In genomic region chr5:113489299-113489698, GRCh38 we compare ENCODE assay signal across 8 cellular contexts. TPM values are rescaled to one million over a fixed set of nuclear protein-coding genes. Genes with fewer than 3 reads are reported as not detected.
A peak's percentile ranks its signal among the peaks of the same experiment; 100 is the strongest.
DNase-seq lines count a peak whose midpoint lies in the region; ATAC-seq and TF ChIP-seq lines count a peak whose summit lies in the region.

No MANE protein-coding gene starts in this region.

- in situ Hi-C loops in HAP-1 (cut with MboI; ENCODE audit: low sequenced_read_pairs): no loop called here

- ATAC-seq in PC-3: peak; percentile 85
- peak; percentile 48 for ATAC-seq in central memory CD8-positive, alpha-beta T cell (replicated peaks; ENCODE audit: extremely low read depth, poor library complexity, severe bottlenecking)

- H3K36me3 Mint-ChIP-seq in central memory CD8-positive, alpha-beta T cell (ENCODE audit: insufficient read depth): no peaks in the 10 kb centered on the region

- no peak overlapping the region for H3K4me3 ChIP-seq in HFF-Myc (replicated peaks; ENCODE audit: low read depth, low read length)
- H3K4me3 ChIP-seq in PC-3 (ENCODE audit: low read length): peak overlapping the region; percentile 87; the same call in 1 of the 2 replicates
- no peak overlapping the region for H3K4me3 ChIP-seq in HAP-1

- TF ChIP-seq CTCF in HFF-Myc (IDR thresholded peaks at IDR 0.05; ENCODE audit: low read depth, low read length, missing control alignments): no peak
- TF ChIP-seq CTCF in PC-3 (conservative IDR thresholded peaks at IDR 0.05; ENCODE audit: low read depth, low read length): no peak

- peaks cover 15% of the 10 kb centered on the region for H3K9me3 Mint-ChIP-seq in central memory CD8-positive, alpha-beta T cell

- CTCF ChIA-PET in PC-3 (lab: Charles Lee): no interaction called here

- H3K9me3 ChIP-seq in PC-3 (ENCODE audit: low read length) (peaks cover 11% of the 10 kb centered on the region), HAP-1 (peaks cover 8% of the 10 kb centered on the region)

- DNase-seq in ELR (ENCODE audit: low read depth): peak; percentile 97
- DNase-seq in HFF-Myc (ENCODE audit: extremely low read depth, low read depth): peak; percentile 96
- peak; percentile 97 for DNase-seq in PC-3
- no peak for DNase-seq in central memory CD8-positive, alpha-beta T cell (ENCODE audit: low spot score in 2 of 2)
- DNase-seq in non-pigmented ciliary epithelial cell (ENCODE audit: low read depth): peak; percentile 98
- DNase-seq in DMS153 (lab: John Stamatoyannopoulos, UW): no peak
- no peak for DNase-seq in NCI-H1417 treated with DMSO at 0.1 percent for 48 hours (lab: John Stamatoyannopoulos, UW)
- no peak for DNase-seq in HAP-1 (ENCODE audit: low spot score in 2 of 2)

- POLR2A ChIA-PET in PC-3 (lab: Charles Lee; ENCODE audit: unreplicated experiment): no interaction called here

- H3K4me1 ChIP-seq in PC-3 (ENCODE audit: insufficient read depth, low read length) (peaks cover 13% of the 10 kb centered on the region), HAP-1 (peaks cover 6% of the 10 kb centered on the region; the same call in 1 of the 2 replicates)

- no TSS peak for BruUV-seq in PC-3 (replicated peaks; lab: Mats Ljungman, UMichigan)

- no peaks in the 10 kb centered on the region for H3K79me2 ChIP-seq in PC-3 (ENCODE audit: low read length)

- H3K36me3 ChIP-seq in PC-3 (ENCODE audit: low read depth, low read length): no peaks in the 10 kb centered on the region
- no peaks in the 10 kb centered on the region for H3K36me3 ChIP-seq in HAP-1 (replicated peaks)

- no peak overlapping the region for H3K27ac Mint-ChIP-seq in central memory CD8-positive, alpha-beta T cell (ENCODE audit: low read depth)

- no peaks in the 10 kb centered on the region for H4K20me1 ChIP-seq in PC-3 (ENCODE audit: low read length)

- peak overlapping the region; percentile 97 for H3K4me2 ChIP-seq in PC-3 (ENCODE audit: low read length)

- H3K9ac ChIP-seq in PC-3 (ENCODE audit: low read length): no peak overlapping the region

- no peaks in the 10 kb centered on the region for H3F3A ChIP-seq in PC-3 (ENCODE audit: low read length, unreplicated experiment)

- no peak overlapping the region for H2AFZ ChIP-seq in PC-3 (ENCODE audit: low read length)

- no peaks in the 10 kb centered on the region for H3K9me2 ChIP-seq in PC-3 (replicated peaks; ENCODE audit: low read length)

- H3K27me3 ChIP-seq in PC-3 (ENCODE audit: low read length) (peaks cover 16% of the 10 kb centered on the region; the same call in 1 of the 2 replicates), HAP-1 (ENCODE audit: low read depth) (no peaks in the 10 kb centered on the region)

- peak overlapping the region; percentile 66 for H3K4me3 Mint-ChIP-seq in central memory CD8-positive, alpha-beta T cell

- H3K27ac ChIP-seq in PC-3 (ENCODE audit: low read length): peak overlapping the region; percentile 22

- peaks cover 85% of the 10 kb centered on the region for H3K27me3 Mint-ChIP-seq in central memory CD8-positive, alpha-beta T cell

- intact Hi-C loops in PC-3 (cut with micrococcal nuclease): loop anchor here (1.0 to 5.0 kb wide), 3 partner anchors 22 to 110 kb away; no protein-coding TSS in a partner anchor

- peaks cover 20% of the 10 kb centered on the region for H3K4me1 Mint-ChIP-seq in central memory CD8-positive, alpha-beta T cell

RNA-seq across cellular contexts. Expression of gene MCC, which starts 1.0 kb away (rescaled TPM):
- total RNA-seq in PC-3 (2014; rRNA removed): 7.1 and 10.3 TPM in 2 replicates

RNA-seq across cellular contexts. Expression of gene YTHDC2, which starts 24.2 kb away (rescaled TPM):
- 16.9 and 20.2 TPM in 2 replicates for total RNA-seq in PC-3 (2014; rRNA removed)

RNA-seq across cellular contexts. Expression of gene TSSK1B, which starts 54.5 kb away (rescaled TPM):
- 0.33 TPM in 1 of 2 replicates, not detected in the other for total RNA-seq in PC-3 (2014; rRNA removed)

Comparison
In these comparisons a context has a peak if more than half of its experiments do, and no peak if none do; other contexts are left out.
1. DNase-seq: peak in ELR (single experiment), HFF-Myc (single experiment), PC-3 (single experiment) and non-pigmented ciliary epithelial cell (single experiment); none in central memory CD8-positive, alpha-beta T cell (0 of 2), DMS153 (single experiment), NCI-H1417 treated with DMSO at 0.1 percent for 48 hours (single experiment) and HAP-1 (0 of 2).